ENCODE assay signal across 26 cellular contexts in genomic region chr7:15784694-15785030, GRCh38.
DNase-seq lines count a peak whose midpoint lies in the region; ATAC-seq and TF ChIP-seq lines count a peak whose summit lies in the region.
"Had no signal": no experiment of that assay in that cellular context is flagged by ENCODE, and none has a peak within 500 bp of the region (broad histone marks: within the 10 kb centered on the region; RNA-seq: fewer than 3 reads in every experiment).

No MANE protein-coding gene starts in this region.

- H4K20me1 ChIP-seq in H9 (ENCODE audit: control insufficient read depth, insufficient read depth, insufficient read length) = no peaks in the 10 kb centered on the region

- no peak overlapping the region for H3K56ac ChIP-seq in H9 (ENCODE audit: insufficient read length, low read depth, low read length)

- TF ChIP-seq CTCF in H9 (conservative IDR thresholded peaks at IDR 0.05) (no peak), suprapubic skin (IDR thresholded peaks at IDR 0.05) (no peak), GM10248 (IDR thresholded peaks at IDR 0.05; ENCODE audit: control extremely low read depth, extremely low read depth, low read depth, missing control alignments) (no peak)

- H2BK120ac ChIP-seq in H9 (ENCODE audit: low read depth, low read length, poor library complexity, severe bottlenecking) = no peak overlapping the region

- no peak for TF ChIP-seq EP300 in suprapubic skin (IDR thresholded peaks at IDR 0.05)

- H3K9ac ChIP-seq in H9 (ENCODE audit: extremely low read depth, insufficient read length, low read length) = no peak overlapping the region
- H3K9ac ChIP-seq: GM23248 had no signal

- no peak overlapping the region for H2BK20ac ChIP-seq in H9 (ENCODE audit: low read depth, low read length, poor library complexity, severe bottlenecking)

- no peak overlapping the region for H3K23ac ChIP-seq in H9 (ENCODE audit: insufficient read length, low read depth, low read length)

- H2BK12ac ChIP-seq in H9 (ENCODE audit: insufficient read length, low read depth, low read length) = no peak overlapping the region

- POLR2A ChIA-PET in GM10248 (lab: Yijun Ruan, JAX) = no interaction called here

- no peaks in the 10 kb centered on the region for H3K79me1 ChIP-seq in H9 (ENCODE audit: insufficient read depth, low read depth, low read length, poor library complexity, severe bottlenecking)

- no peak for TF ChIP-seq POLR2A in suprapubic skin (IDR thresholded peaks at IDR 0.05)

- H3K4me3 Mint-ChIP-seq in H9 = no peak overlapping the region
- H3K4me3 Mint-ChIP-seq: CD14-positive monocyte; CD8-positive, alpha-beta memory T cell; HFFc6 had no signal

- H2BK15ac ChIP-seq in H9 (ENCODE audit: low read depth, low read length) = no peak overlapping the region

- no peak overlapping the region for H2AFZ ChIP-seq in H9 (ENCODE audit: low read length)
- H2AFZ ChIP-seq: GM23248 had no signal

- no peak overlapping the region for H4K91ac ChIP-seq in H9 (ENCODE audit: insufficient read length, low read depth, low read length)

- H3K27ac Mint-ChIP-seq in H9 = no peak overlapping the region
- H3K27ac Mint-ChIP-seq: CD14-positive monocyte; CD8-positive, alpha-beta memory T cell; HFFc6 had no signal

- H3K23me2 ChIP-seq in H9 (ENCODE audit: insufficient read length, low read depth, low read length, poor library complexity, severe bottlenecking) = no peaks in the 10 kb centered on the region

- no peak overlapping the region for H3K4me3 ChIP-seq in suprapubic skin
- H3K4me3 ChIP-seq: GM23248, HAP-1, K562, MG63 had no signal

- CTCF ChIA-PET in GM10248 (lab: Yijun Ruan, JAX) = no interaction called here

- H3K14ac ChIP-seq in H9 (ENCODE audit: insufficient read depth, low read length) = no peak overlapping the region

- ATAC-seq in HG03342 (IDR thresholded peaks at IDR 0.05; ENCODE audit: unreplicated experiment) = no peak
- ATAC-seq: K562, Panc1 had no signal

- H2BK5ac ChIP-seq in H9 (ENCODE audit: insufficient read length, low read length) = no peak overlapping the region

- no peaks in the 10 kb centered on the region; the same call in 1 of the 2 replicates for H3K27me3 Mint-ChIP-seq in H9 (ENCODE audit: low read depth)
- H3K27me3 Mint-ChIP-seq: CD8-positive, alpha-beta memory T cell had no signal

- H3K9me3 Mint-ChIP-seq in H9 = no peaks in the 10 kb centered on the region
- H3K9me3 Mint-ChIP-seq: HFFc6 had no signal

- no peak overlapping the region for H3K4ac ChIP-seq in H9 (ENCODE audit: low read depth, low read length)

- no peak overlapping the region for H2AK5ac ChIP-seq in H9 (ENCODE audit: insufficient read length, low read length)

- no peak overlapping the region for H3K18ac ChIP-seq in H9 (ENCODE audit: insufficient read length, low read depth, low read length)

- H3K27me3 ChIP-seq in H9 (ENCODE audit: insufficient read depth, low read length) = no peaks in the 10 kb centered on the region
- no peaks in the 10 kb centered on the region for H3K27me3 ChIP-seq in layer of hippocampus (ENCODE audit: control insufficient read depth, insufficient read depth, low read length)
- no peaks in the 10 kb centered on the region for H3K27me3 ChIP-seq in suprapubic skin
- H3K27me3 ChIP-seq: BE2C, MG63 had no signal

- H3K4me1 ChIP-seq in H9 (ENCODE audit: insufficient read depth, low read length) (peaks cover 5% of the 10 kb centered on the region; the same call in 1 of the 2 replicates), suprapubic skin (no peaks in the 10 kb centered on the region)
- H3K4me1 ChIP-seq: BE2C, HAP-1 had no signal

- no peak overlapping the region for H3K4me2 ChIP-seq in H9 (ENCODE audit: insufficient read depth, insufficient read length, low read length)

- H3K79me2 ChIP-seq in H9 (ENCODE audit: insufficient read depth, low read length) = no peaks in the 10 kb centered on the region

- H3K36me3 ChIP-seq in suprapubic skin = no peaks in the 10 kb centered on the region
- H3K36me3 ChIP-seq: BE2C, HAP-1, MG63 had no signal

- no peak overlapping the region for H4K5ac ChIP-seq in H9 (ENCODE audit: insufficient read length, low read depth, low read length)

- H3K4me1 Mint-ChIP-seq in H9 = peaks cover 25 to 26% of the 10 kb centered on the region in 2 experiments
- H3K4me1 Mint-ChIP-seq: CD14-positive monocyte; CD8-positive, alpha-beta memory T cell had no signal

- no peak overlapping the region for H4K8ac ChIP-seq in H9 (replicated peaks; ENCODE audit: insufficient read length, low read depth, low read length)

- no peaks in the 10 kb centered on the region for H3K36me3 Mint-ChIP-seq in H9 (ENCODE audit: insufficient read depth in 1 of 3, low read depth in 3 of 3)
- H3K36me3 Mint-ChIP-seq: CD14-positive monocyte; CD8-positive, alpha-beta memory T cell had no signal

- no peak overlapping the region for H3T11ph ChIP-seq in H9 (ENCODE audit: low read length)

- no peaks in the 10 kb centered on the region for H3K9me3 ChIP-seq in H9 (ENCODE audit: control insufficient read depth, low read depth, low read length)
- no peaks in the 10 kb centered on the region for H3K9me3 ChIP-seq in suprapubic skin
- H3K9me3 ChIP-seq: BE2C, HAP-1, MG63 had no signal

- DNase-seq in H9 = peak; percentile 33
- no peak for DNase-seq in caudate nucleus (lab: John Stamatoyannopoulos, UW)
- DNase-seq in suprapubic skin (ENCODE audit: low spot score in 2 of 2) = no peak
- DNase-seq in GM10248 (ENCODE audit: extremely low spot score) = no peak
- no peak for DNase-seq in stimulated activated CD4-positive, alpha-beta T cell treated with anti-CD3 and anti-CD28 coated beads, Interleukin-4, amount 100 ng/mL, for 24 hours
- DNase-seq: 8988T; ACHN; BE2C; Calu3; CD8-positive, alpha-beta memory T cell; GM23248; HFFc6; MG63; NCI-H1417; NCI-H1694; NCI-H2081; NCI-H2227 treated with DMSO at 0.1 percent for 48 hours; NCI-H526 treated with DMSO at 0.1 percent for 48 hours; SHP77 had no signal

- WGBS in H9 (ENCODE audit: extremely low coverage, insufficient read length, low lambda C conversion rate) = no CpG with 5 or more reads among the region's 3 CpGs
- WGBS in suprapubic skin = 83% methylated on average over 3 of the region's 3 CpGs

- H3K27ac ChIP-seq in H9 (ENCODE audit: insufficient read length, low read depth, low read length) = no peak overlapping the region
- peak overlapping the region; percentile 71 for H3K27ac ChIP-seq in caudate nucleus (ENCODE audit: low read depth, low read length)
- H3K27ac ChIP-seq in layer of hippocampus (ENCODE audit: low read depth, low read length) = peak overlapping the region; percentile 76
- peak overlapping the region; percentile 29 for H3K27ac ChIP-seq in suprapubic skin
- H3K27ac ChIP-seq: GM23248, RWPE1 had no signal
